Comparison of ENCODE assay signal across 8 cellular contexts in the genomic region with DNA sequence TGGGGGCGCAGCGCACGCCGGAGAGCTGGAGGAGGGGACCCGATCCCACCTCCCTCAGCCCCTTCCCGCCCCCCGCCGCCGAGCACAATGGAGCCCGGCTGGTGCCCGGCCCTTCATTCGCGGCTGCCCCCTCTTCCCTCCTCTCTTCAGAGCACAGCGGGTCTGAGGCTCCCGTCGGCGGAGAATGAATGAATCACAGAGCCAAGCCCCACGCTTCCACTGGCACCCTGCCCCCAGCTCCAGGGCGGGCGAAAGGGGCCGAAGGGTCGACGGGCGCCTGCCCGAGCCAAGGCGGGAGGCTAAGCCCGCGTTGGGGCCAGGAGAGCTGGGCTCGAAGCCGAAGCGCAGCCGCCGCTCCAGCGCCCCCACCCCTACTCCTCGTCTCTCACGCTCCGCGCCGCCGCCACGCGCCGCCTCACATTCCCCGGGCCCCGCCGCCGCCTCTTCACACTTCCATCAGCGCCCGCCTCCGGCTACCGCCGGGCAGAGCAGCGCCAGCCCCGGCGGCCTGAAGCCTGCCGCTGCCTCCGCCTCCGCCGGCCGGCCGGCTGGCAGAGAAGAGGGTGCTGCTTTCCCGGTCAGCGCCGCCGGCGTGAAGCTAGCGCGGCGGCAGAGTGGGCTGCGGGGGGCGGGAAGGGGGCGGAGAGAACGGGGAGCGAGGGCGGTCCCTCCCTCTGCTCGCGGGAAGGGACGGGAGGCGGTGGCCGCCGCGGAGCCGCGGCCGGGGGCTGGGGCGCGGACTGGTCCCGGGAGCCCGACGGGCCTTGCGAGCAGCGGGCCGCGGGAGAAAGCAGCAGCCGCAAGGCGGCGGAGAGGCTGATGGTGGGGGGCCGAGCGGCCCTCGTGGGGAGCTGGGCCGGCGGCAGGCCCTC. TPM values are rescaled to one million over a fixed set of nuclear protein-coding genes. Genes with fewer than 3 reads are reported as not detected.
A peak's percentile ranks its signal among the peaks of the same experiment; 100 is the strongest.
DNase-seq lines count a peak whose midpoint lies in the region; ATAC-seq and TF ChIP-seq lines count a peak whose summit lies in the region.

A gene with protein sequence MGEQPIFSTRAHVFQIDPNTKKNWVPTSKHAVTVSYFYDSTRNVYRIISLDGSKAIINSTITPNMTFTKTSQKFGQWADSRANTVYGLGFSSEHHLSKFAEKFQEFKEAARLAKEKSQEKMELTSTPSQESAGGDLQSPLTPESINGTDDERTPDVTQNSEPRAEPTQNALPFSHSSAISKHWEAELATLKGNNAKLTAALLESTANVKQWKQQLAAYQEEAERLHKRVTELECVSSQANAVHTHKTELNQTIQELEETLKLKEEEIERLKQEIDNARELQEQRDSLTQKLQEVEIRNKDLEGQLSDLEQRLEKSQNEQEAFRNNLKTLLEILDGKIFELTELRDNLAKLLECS (minus strand): TSS at position 616 of the 872 bp plus-strand sequence. CDS start 1,360 bp downstream, outside the sequence.

- H3K27me3 ChIP-seq in BE2C (peaks cover 46% of the 10 kb centered on the region), mesenchymal stem cell (ENCODE audit: control insufficient read depth in 1 of 2, insufficient read depth in 1 of 2, low read length in 2 of 2) (no peaks in the 10 kb centered on the region)

- H2BK5ac ChIP-seq in mesenchymal stem cell (ENCODE audit: low read depth, low read length, poor library complexity, severe bottlenecking) = peak within 1 kb of the TSS; percentile 97

- H3K36me3 ChIP-seq in BE2C = no peaks in the 10 kb centered on the region
- peaks cover 0 to 4% of the 10 kb centered on the region in 2 experiments for H3K36me3 ChIP-seq in mesenchymal stem cell (ENCODE audit: control insufficient read depth in 1 of 2, insufficient read depth in 2 of 2, low read depth in 1 of 2, low read length in 2 of 2)

- peak within 1 kb of the TSS; percentile 97 for H2AFZ ChIP-seq in mesenchymal stem cell (ENCODE audit: low read depth, low read length)

- TF ChIP-seq CTCF in BE2C (IDR thresholded peaks at IDR 0.05; ENCODE audit: low read depth, low read length) = no peak

- H2BK12ac ChIP-seq in mesenchymal stem cell (ENCODE audit: low read length in 2 of 2) = peak within 1 kb of the TSS; percentile 65 to 76

- WGBS in mesenchymal stem cell = under 1% methylated on average over 38 of the region's 102 CpGs

- peak within 1 kb of the TSS; percentile 91 to 97 for H3K4ac ChIP-seq in mesenchymal stem cell (ENCODE audit: low read depth in 1 of 2, low read length in 2 of 2)

- peak; percentile 63 for ATAC-seq in GM19035 (IDR thresholded peaks at IDR 0.05; ENCODE audit: unreplicated experiment)
- peak; percentile 56 for ATAC-seq in HG03342 (IDR thresholded peaks at IDR 0.05; ENCODE audit: unreplicated experiment)

- peak within 1 kb of the TSS in 1 of 2 experiments; percentile 98 for H3K14ac ChIP-seq in mesenchymal stem cell (ENCODE audit: low read length in 2 of 2)

- H3K23ac ChIP-seq in mesenchymal stem cell (ENCODE audit: low read length in 2 of 2) = peak within 1 kb of the TSS in 1 of 2 experiments; percentile 89

- H3K27ac ChIP-seq in mesenchymal stem cell (ENCODE audit: low read length, poor library complexity, severe bottlenecking) = peak within 1 kb of the TSS; percentile 87

- peak within 1 kb of the TSS; percentile 95 for H3K9ac ChIP-seq in mesenchymal stem cell (ENCODE audit: low read length)

- peak within 1 kb of the TSS; percentile 95 for H2BK120ac ChIP-seq in mesenchymal stem cell (ENCODE audit: low read depth, low read length)

- peak within 1 kb of the TSS; percentile 98 for H4K8ac ChIP-seq in mesenchymal stem cell (ENCODE audit: low read length)

- DNase-seq in BE2C (peak; percentile 87), NCI-H774 (lab: John Stamatoyannopoulos, UW) (peak; percentile 73), mesenchymal stem cell (peak; percentile 83)
- DNase-seq in activated CD8-positive, alpha-beta memory T cell treated with anti-CD3 and anti-CD28 coated beads for 4 hours (ENCODE audit: low read depth in 2 of 2) = peak; percentile 56 to 59
- peak; percentile 47 for DNase-seq in effector CD8-positive, alpha-beta T cell (lab: John Stamatoyannopoulos, UW)
- DNase-seq in stimulated activated CD8-positive, alpha-beta memory T cell treated with anti-CD3 and anti-CD28 coated beads, Interleukin-15, amount 100 ng/mL, for 1 hour (ENCODE audit: low read depth) = peak; percentile 51

- peak within 1 kb of the TSS; percentile 99 for H4K91ac ChIP-seq in mesenchymal stem cell (ENCODE audit: low read length)

- H3K4me2 ChIP-seq in mesenchymal stem cell (ENCODE audit: low read length, poor library complexity, severe bottlenecking) = peak within 1 kb of the TSS; percentile 99

- H3K79me1 ChIP-seq in mesenchymal stem cell (replicated peaks; ENCODE audit: low read length, poor library complexity, severe bottlenecking) = peaks cover 13% of the 10 kb centered on the region

- H3K4me1 ChIP-seq in BE2C (no peaks in the 10 kb centered on the region), mesenchymal stem cell (ENCODE audit: control insufficient read depth, insufficient read depth, low read depth, low read length) (peaks cover 4% of the 10 kb centered on the region)

- H3K9me3 ChIP-seq in BE2C (no peaks in the 10 kb centered on the region), mesenchymal stem cell (ENCODE audit: control insufficient read depth, low read length) (no peaks in the 10 kb centered on the region)

- peak within 1 kb of the TSS; percentile 99 for H3K18ac ChIP-seq in mesenchymal stem cell (ENCODE audit: low read depth in 1 of 2, low read length in 2 of 2)

- H2BK15ac ChIP-seq in mesenchymal stem cell (ENCODE audit: low read depth, poor library complexity, severe bottlenecking) = peak within 1 kb of the TSS; percentile 89

- H3K4me3 ChIP-seq in BE2C (ENCODE audit: low read depth, low read length) = peak within 1 kb of the TSS; percentile 61
- H3K4me3 ChIP-seq in mesenchymal stem cell (ENCODE audit: insufficient read depth in 1 of 2, low read depth in 1 of 2, low read length in 2 of 2) = peak within 1 kb of the TSS; percentile 91 to 92

- H2AK5ac ChIP-seq in mesenchymal stem cell (ENCODE audit: low read length, severe bottlenecking) = no peak within 1 kb of the TSS

RNA-seq across cellular contexts. Expression of the gene that starts here (rescaled TPM):
- polyA plus RNA-seq in BE2C (2012; ENCODE audit: insufficient read depth, insufficient read length, low read depth) = 0.20 TPM
- 23.2 TPM for polyA plus RNA-seq in mesenchymal stem cell (2013, experiment 1 of 2)
- 20.9 TPM for polyA plus RNA-seq in mesenchymal stem cell (2013, experiment 2 of 2)

Comparison
In these comparisons a context has a peak if more than half of its experiments do, and no peak if none do; other contexts are left out.
1. Peak in every context shown above with its lines: DNase-seq, ATAC-seq, H3K4me3 ChIP-seq and H3K27ac ChIP-seq.